In the genomic region with DNA sequence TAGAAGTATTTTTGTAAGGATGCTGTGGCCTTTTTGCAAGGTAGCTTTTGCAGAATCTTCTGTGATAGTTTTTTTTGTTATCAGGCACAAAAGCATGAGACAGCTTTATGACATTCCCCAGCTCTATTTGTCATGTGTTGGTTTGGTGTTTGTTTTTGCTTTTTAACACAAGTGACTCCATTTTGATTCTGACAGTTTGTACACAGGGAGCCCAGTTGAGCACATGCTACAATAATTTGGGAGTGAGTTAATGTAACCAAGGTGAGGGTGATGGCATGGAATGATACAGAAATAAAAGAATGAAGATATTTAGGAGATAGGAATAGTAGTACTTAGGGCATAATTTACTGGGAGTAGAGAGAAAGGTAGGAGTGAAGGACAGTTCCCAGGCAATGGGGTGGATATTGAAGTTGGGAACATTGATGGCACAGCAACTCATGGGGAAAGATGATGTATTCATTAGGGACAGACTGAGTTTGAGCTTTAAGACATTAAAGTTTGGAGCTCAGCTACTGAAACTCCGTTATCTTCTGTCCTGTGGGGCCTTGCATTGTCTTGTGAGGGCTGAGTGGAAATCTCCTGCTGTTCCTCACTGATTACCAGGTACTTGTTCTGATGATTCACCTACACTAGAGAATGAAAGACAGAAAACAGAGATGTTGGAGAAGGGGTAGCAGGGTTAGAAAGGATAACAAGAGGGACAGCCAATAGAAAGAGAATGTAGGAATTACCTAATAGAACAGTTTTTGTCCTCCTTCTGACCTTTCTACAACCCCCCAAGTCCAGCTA, we compare ENCODE assay signal across 19 cellular contexts.
A peak's percentile ranks its signal among the peaks of the same experiment; 100 is the strongest.
DNase-seq lines count a peak whose midpoint lies in the region; ATAC-seq, FAIRE-seq and TF ChIP-seq lines count a peak whose summit lies in the region.
"Had no signal": no experiment of that assay in that cellular context is flagged by ENCODE, and none has a peak within 500 bp of the region (broad histone marks: within the 10 kb centered on the region; RNA-seq: fewer than 3 reads in every experiment).

No MANE protein-coding gene starts in this region.

- DNase-seq in NCI-H345 (lab: John Stamatoyannopoulos, UW) (peak; percentile 4), NCI-H345 treated with DMSO at 0.1 percent for 48 hours (lab: John Stamatoyannopoulos, UW; ENCODE audit: unreplicated experiment) (no peak), NCI-H69 (lab: John Stamatoyannopoulos, UW) (peak; percentile 22), endodermal cell (peak; percentile 69), HepG2 (ENCODE audit: low spot score) (no peak), epidermal melanocyte (ENCODE audit: insufficient read length, low spot score) (no peak), posterior vena cava (ENCODE audit: low spot score) (no peak)
- DNase-seq: C1 segment of cervical spinal cord; Calu3; CD4-positive, alpha-beta memory T cell; COR-L47; DMS79; EL; GDM1; GM23248 had no signal

- H3K4me3 ChIP-seq in endodermal cell (ENCODE audit: low read length) (no peak overlapping the region), HepG2 (replicated peaks in 1 of 3; ENCODE audit: insufficient read depth in 1 of 3, low read depth in 2 of 3, low read length in 3 of 3) (no peak overlapping the region)
- H3K4me3 ChIP-seq: GM12878, GM23248, HAP-1 had no signal

- BruUV-seq in HepG2 (replicated peaks; lab: Mats Ljungman, UMichigan), result no TSS peak

- no peak overlapping the region for H3K27ac Mint-ChIP-seq in endodermal cell
- H3K27ac Mint-ChIP-seq: CD4-positive, alpha-beta memory T cell had no signal

- intact Hi-C loops in HepG2 (cut with micrococcal nuclease; ENCODE audit: unreplicated experiment) (no loop called here), posterior vena cava (cut with DNase I) (no loop called here)

- H3K27ac ChIP-seq in endodermal cell (ENCODE audit: low read depth, low read length), result no peak overlapping the region
- H3K27ac ChIP-seq in HepG2 (ENCODE audit: extremely low read length, insufficient read depth, low read length), result no peak overlapping the region
- H3K27ac ChIP-seq: GM23248 had no signal

- TF ChIP-seq RAD21 in HepG2 (CRISPR knock-in tag; IDR thresholded peaks at IDR 0.05), result no peak

- CTCF ChIA-PET in HepG2 (lab: Yijun Ruan, JAX; ENCODE audit: low intra/inter-chr PET ratio, low total read pairs), result no interaction called here

- in situ Hi-C loops in HepG2 (cut with HindIII; ENCODE audit: extremely low pct_ligation_motif_present, low pct_unique_long_range_greater_than_20kb), result no loop called here

- no peaks in the 10 kb centered on the region for H3K4me1 ChIP-seq in endodermal cell (ENCODE audit: control insufficient read depth, insufficient read depth, low read length)
- H3K4me1 ChIP-seq in HepG2 (ENCODE audit: insufficient read depth, low read length), result no peaks in the 10 kb centered on the region
- H3K4me1 ChIP-seq: HAP-1 had no signal

- H3K4me2 ChIP-seq in HepG2 (ENCODE audit: low read depth, low read length), result no peak overlapping the region

- peaks cover 60% of the 10 kb centered on the region for H3K27me3 ChIP-seq in endodermal cell (ENCODE audit: control insufficient read depth, insufficient read depth, low read length, poor library complexity, severe bottlenecking)
- peaks cover 0 to 3% of the 10 kb centered on the region in 2 experiments; a peak in 2 of 5 replicates for H3K27me3 ChIP-seq in HepG2 (ENCODE audit: control insufficient read depth in 1 of 2, insufficient read depth in 2 of 2, low read length in 2 of 2)

- no peaks in the 10 kb centered on the region for H3K9me3 Mint-ChIP-seq in endodermal cell
- H3K9me3 Mint-ChIP-seq: CD4-positive, alpha-beta memory T cell had no signal

- peaks cover 3% of the 10 kb centered on the region for H3K4me1 Mint-ChIP-seq in endodermal cell

- POLR2A ChIA-PET in HepG2 (lab: Yijun Ruan, JAX), result no interaction called here

- no peak for TF ChIP-seq CTCF in endodermal cell (conservative IDR thresholded peaks at IDR 0.05)
- no peak for TF ChIP-seq CTCF in HepG2 (CRISPR knock-in tag; IDR thresholded peaks at IDR 0.05)

- no peaks in the 10 kb centered on the region for H3K9me3 ChIP-seq in endodermal cell (ENCODE audit: control insufficient read depth, low read length)
- no peaks in the 10 kb centered on the region for H3K9me3 ChIP-seq in HepG2 (ENCODE audit: low read length)
- H3K9me3 ChIP-seq: HAP-1 had no signal

- no peak for TF ChIP-seq EP300 in HepG2 (IDR thresholded peaks at IDR 0.05; ENCODE audit: low read depth in 2 of 2, low read length in 2 of 2)
- TF ChIP-seq EP300 in HepG2 (CRISPR knock-in tag; IDR thresholded peaks at IDR 0.05; ENCODE audit: borderline replicate concordance), result no peak

- WGBS in endodermal cell (ENCODE audit: insufficient coverage in 1 of 2, insufficient read length in 1 of 2), 2 experiments, result 22 to 56% methylated on average over 1 of the region's 1 CpG
- 0% methylated on average over 1 of the region's 1 CpG for WGBS in HepG2 (ENCODE audit: low lambda C conversion rate)

- H2AFZ ChIP-seq in HepG2 (ENCODE audit: low read length), result no peak overlapping the region
- H2AFZ ChIP-seq: GM23248 had no signal

- TF ChIP-seq POLR2A in HepG2 (IDR thresholded peaks at IDR 0.05; ENCODE audit: insufficient read depth in 1 of 2, low read depth in 2 of 2, low read length in 2 of 2), result no peak

- H3K9ac ChIP-seq in endodermal cell (ENCODE audit: extremely low read depth, low read length, poor library complexity, severe bottlenecking) (no peak overlapping the region), HepG2 (ENCODE audit: insufficient read depth, low read depth, low read length) (no peak overlapping the region)
- H3K9ac ChIP-seq: GM23248 had no signal

- ATAC-seq in HepG2, result no peak
- ATAC-seq: GM12878 had no signal

- H4K20me1 ChIP-seq in HepG2 (ENCODE audit: insufficient read depth, low read length), result no peaks in the 10 kb centered on the region

- no peaks in the 10 kb centered on the region for H3K79me2 ChIP-seq in HepG2 (ENCODE audit: insufficient read depth, low read length)

- no peak overlapping the region for H3K4me3 Mint-ChIP-seq in endodermal cell
- H3K4me3 Mint-ChIP-seq: CD4-positive, alpha-beta memory T cell had no signal

- H3K27me3 Mint-ChIP-seq in endodermal cell (ENCODE audit: insufficient read depth), result peaks cover 34% of the 10 kb centered on the region

- H3K36me3 Mint-ChIP-seq in endodermal cell (ENCODE audit: low read depth), result no peaks in the 10 kb centered on the region
- H3K36me3 Mint-ChIP-seq: CD4-positive, alpha-beta memory T cell had no signal

- H3K36me3 ChIP-seq in endodermal cell (ENCODE audit: control insufficient read depth, insufficient read depth, low read length), result no peaks in the 10 kb centered on the region
- no peaks in the 10 kb centered on the region for H3K36me3 ChIP-seq in HepG2 (replicated peaks in 1 of 2; ENCODE audit: control insufficient read depth in 1 of 2, insufficient read depth in 2 of 2, low read length in 2 of 2)
- H3K36me3 ChIP-seq: HAP-1 had no signal

- FAIRE-seq in HepG2 (lab: Jason Lieb, UNC), result no peak
- FAIRE-seq: GM12878, GM19239, H54 had no signal

TF ChIP-seq in HepG2, 621 proteins besides CTCF, POLR2A, EP300 and RAD21:
- no peak for TF ChIP-seq SCMH1 (CRISPR knock-in tag; IDR thresholded peaks at IDR 0.05; ENCODE audit: borderline replicate concordance)
- TF ChIP-seq ZZZ3 (CRISPR knock-in tag; IDR thresholded peaks at IDR 0.05; ENCODE audit: borderline replicate concordance), result no peak
- TF ChIP-seq, protein P1, sequence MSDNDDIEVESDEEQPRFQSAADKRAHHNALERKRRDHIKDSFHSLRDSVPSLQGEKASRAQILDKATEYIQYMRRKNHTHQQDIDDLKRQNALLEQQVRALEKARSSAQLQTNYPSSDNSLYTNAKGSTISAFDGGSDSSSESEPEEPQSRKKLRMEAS (IDR thresholded peaks at IDR 0.05), result no peak
- no peak for TF ChIP-seq CEBPB (IDR thresholded peaks at IDR 0.05; ENCODE audit: borderline replicate concordance, low read depth, low read length)
- TF ChIP-seq RBM22 (optimal IDR thresholded peaks at IDR 0.05; ENCODE audit: low read length), result no peak
- TF ChIP-seq, protein P2, sequence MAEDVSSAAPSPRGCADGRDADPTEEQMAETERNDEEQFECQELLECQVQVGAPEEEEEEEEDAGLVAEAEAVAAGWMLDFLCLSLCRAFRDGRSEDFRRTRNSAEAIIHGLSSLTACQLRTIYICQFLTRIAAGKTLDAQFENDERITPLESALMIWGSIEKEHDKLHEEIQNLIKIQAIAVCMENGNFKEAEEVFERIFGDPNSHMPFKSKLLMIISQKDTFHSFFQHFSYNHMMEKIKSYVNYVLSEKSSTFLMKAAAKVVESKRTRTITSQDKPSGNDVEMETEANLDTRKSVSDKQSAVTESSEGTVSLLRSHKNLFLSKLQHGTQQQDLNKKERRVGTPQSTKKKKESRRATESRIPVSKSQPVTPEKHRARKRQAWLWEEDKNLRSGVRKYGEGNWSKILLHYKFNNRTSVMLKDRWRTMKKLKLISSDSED (CRISPR knock-in tag; IDR thresholded peaks at IDR 0.05), result no peak
- TF ChIP-seq, protein P3, sequence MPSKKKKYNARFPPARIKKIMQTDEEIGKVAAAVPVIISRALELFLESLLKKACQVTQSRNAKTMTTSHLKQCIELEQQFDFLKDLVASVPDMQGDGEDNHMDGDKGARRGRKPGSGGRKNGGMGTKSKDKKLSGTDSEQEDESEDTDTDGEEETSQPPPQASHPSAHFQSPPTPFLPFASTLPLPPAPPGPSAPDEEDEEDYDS (CRISPR knock-in tag; IDR thresholded peaks at IDR 0.05), result no peak
TF ChIP-seq in HepG2: peak in this region for 0.

Comparison
In these comparisons a context has a peak if more than half of its experiments do, and no peak if none do; other contexts are left out.
1. DNase-seq: peak in NCI-H345 (single experiment), NCI-H69 (single experiment) and endodermal cell (single experiment); none in NCI-H345 treated with DMSO at 0.1 percent for 48 hours (single experiment), HepG2 (single experiment), epidermal melanocyte (single experiment) and posterior vena cava (single experiment).